ENCODE assay signal across 16 cellular contexts in the genomic region with DNA sequence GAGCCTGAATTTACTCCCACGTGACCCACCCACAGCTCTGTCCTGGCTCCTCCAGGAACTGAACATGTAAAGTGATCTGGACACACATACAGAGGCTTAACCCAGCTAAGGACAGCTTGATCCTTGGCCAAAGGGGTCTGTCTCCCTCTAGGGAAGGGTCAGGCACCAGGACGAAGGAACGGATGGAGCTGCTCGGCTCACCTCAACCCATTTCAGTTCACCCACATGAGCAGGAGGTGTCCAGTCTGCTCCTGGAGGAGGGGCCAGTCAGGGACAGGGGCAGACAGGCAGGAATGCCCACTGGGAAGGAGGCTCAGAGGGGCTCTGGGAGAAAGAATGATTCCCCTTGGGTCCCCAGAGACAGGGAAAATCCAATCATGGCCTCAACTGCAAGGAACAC.
"Had no signal": no experiment of that assay in that cellular context is flagged by ENCODE, and none has a peak within 500 bp of the region (broad histone marks: within the 10 kb centered on the region; RNA-seq: fewer than 3 reads in every experiment).

No MANE protein-coding gene starts in this region.

- H3K27ac Mint-ChIP-seq: activated naive CD4-positive, alpha-beta T cell treated with anti-CD3 and anti-CD28 coated beads for 36 hours; activated naive CD8-positive, alpha-beta T cell treated with anti-CD3 and anti-CD28 coated beads, Interleukin-2, amount 50 U/mL, for 24 hours; immature natural killer cell had no signal

- H3K4me1 ChIP-seq: colonic mucosa had no signal

- H3K27ac ChIP-seq: colonic mucosa, gastrocnemius medialis, heart left ventricle, thyroid gland had no signal

- H3K36me3 ChIP-seq: colonic mucosa, gastrocnemius medialis, heart left ventricle, thyroid gland had no signal

- H3K4me3 ChIP-seq: colonic mucosa, gastrocnemius medialis, heart left ventricle, thyroid gland had no signal

- H3K4me3 Mint-ChIP-seq: activated naive CD4-positive, alpha-beta T cell treated with anti-CD3 and anti-CD28 coated beads for 36 hours; activated naive CD8-positive, alpha-beta T cell treated with anti-CD3 and anti-CD28 coated beads, Interleukin-2, amount 50 U/mL, for 24 hours; brain; immature natural killer cell; nephron had no signal

- H3K36me3 Mint-ChIP-seq: brain, immature natural killer cell had no signal

- H3K4me1 Mint-ChIP-seq: activated naive CD8-positive, alpha-beta T cell treated with anti-CD3 and anti-CD28 coated beads, Interleukin-2, amount 50 U/mL, for 24 hours; immature natural killer cell had no signal

- H3K9me3 ChIP-seq: colonic mucosa, gastrocnemius medialis, heart left ventricle, thyroid gland had no signal

- H3K27me3 ChIP-seq: colonic mucosa had no signal

- H3K9me3 Mint-ChIP-seq: activated naive CD4-positive, alpha-beta T cell treated with anti-CD3 and anti-CD28 coated beads for 36 hours; activated naive CD8-positive, alpha-beta T cell treated with anti-CD3 and anti-CD28 coated beads, Interleukin-2, amount 50 U/mL, for 24 hours; brain; immature natural killer cell; nephron had no signal

- DNase-seq: activated CD4-positive, alpha-beta T cell treated with anti-CD3 and anti-CD28 coated beads, Interleukin-2, amount 50 U/mL, for 4 hours; activated naive CD4-positive, alpha-beta T cell treated with anti-CD3 and anti-CD28 coated beads for 36 hours; activated naive CD8-positive, alpha-beta T cell treated with anti-CD3 and anti-CD28 coated beads, Interleukin-2, amount 50 U/mL, for 24 hours; activated T-cell treated with anti-CD3 and anti-CD28 coated beads, Interleukin-2, amount 50 U/mL, for 1 hour; anterior cingulate cortex; central memory CD4-positive, alpha-beta T cell; colonic mucosa; gastrocnemius medialis; heart left ventricle; immature natural killer cell; occipital lobe; retina; stimulated activated naive CD4-positive, alpha-beta T cell; thyroid gland had no signal

- ATAC-seq: activated naive CD8-positive, alpha-beta T cell treated with anti-CD3 and anti-CD28 coated beads, Interleukin-2, amount 50 U/mL, for 24 hours; gastrocnemius medialis; heart left ventricle had no signal
